In the genomic region with DNA sequence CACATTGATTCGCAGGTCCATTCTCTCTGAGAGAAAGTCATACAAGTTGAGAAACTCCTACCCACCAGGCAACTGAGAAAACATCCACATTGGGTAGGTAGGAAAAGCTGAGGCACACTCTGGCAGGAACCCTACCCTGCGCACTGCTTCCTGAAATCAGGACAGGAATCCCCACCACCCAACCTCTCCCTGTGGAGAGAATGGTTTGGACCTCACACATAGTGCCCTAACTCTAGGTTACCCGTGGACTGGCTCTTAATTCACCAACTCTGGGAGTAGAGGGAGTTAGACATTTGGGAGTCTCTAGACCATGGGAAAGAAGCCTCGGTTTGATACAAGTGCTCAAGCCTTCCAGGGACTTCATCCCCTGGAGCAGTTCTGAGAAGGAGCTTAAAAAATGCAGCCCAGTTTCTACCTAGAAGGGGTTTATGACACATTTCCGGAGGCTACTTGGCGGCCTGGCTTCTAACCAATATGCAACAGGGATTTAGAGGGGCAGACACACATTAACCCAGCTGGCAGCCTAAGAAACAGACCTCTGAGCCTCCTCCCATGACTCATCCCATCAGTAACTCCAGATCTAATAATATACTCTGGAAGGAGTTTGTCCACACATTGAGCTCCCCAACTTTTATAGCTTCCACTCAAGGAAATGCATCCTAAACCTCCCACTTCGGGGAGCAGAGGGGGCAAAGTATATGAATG, we compare ENCODE assay signal across 15 cellular contexts.
DNase-seq lines count a peak whose midpoint lies in the region; ATAC-seq and TF ChIP-seq lines count a peak whose summit lies in the region.
"Had no signal": no experiment of that assay in that cellular context is flagged by ENCODE, and none has a peak within 500 bp of the region (broad histone marks: within the 10 kb centered on the region; RNA-seq: fewer than 3 reads in every experiment).

No MANE protein-coding gene starts in this region.

- TF ChIP-seq CTCF in A673 (conservative IDR thresholded peaks at IDR 0.05; ENCODE audit: low read depth, low read length) (no peak), HFFc6 (IDR thresholded peaks at IDR 0.05) (no peak), foreskin keratinocyte (conservative IDR thresholded peaks at IDR 0.05) (no peak)

- CTCF ChIA-PET in A673 (lab: Charles Lee): interaction anchor here (0.5 to 1.7 kb wide), 4 partner anchors 21 to 753 kb away, joined by 3 to 9 read pairs (median 4); no protein-coding TSS in a partner anchor

- H3K4me1 ChIP-seq in A673 (ENCODE audit: insufficient read depth, low read length, poor library complexity, severe bottlenecking) (peaks cover 29% of the 10 kb centered on the region), foreskin keratinocyte (peaks cover 23% of the 10 kb centered on the region)

- POLR2A ChIA-PET in A673 (lab: Charles Lee; ENCODE audit: low non-redundant PET): interaction anchor here (0.5 to 0.6 kb wide), 3 partner anchors 16 to 560 kb away, joined by 4 to 8 read pairs (median 7); no protein-coding TSS in a partner anchor

- peak overlapping the region; percentile 53 for H3K4me3 Mint-ChIP-seq in HFFc6
- H3K4me3 Mint-ChIP-seq: activated CD8-positive, alpha-beta T cell treated with anti-CD3 and anti-CD28 coated beads, Interleukin-2, amount 10 ng/mL, durations not matched to agents 7 days and 5 days; activated naive CD4-positive, alpha-beta T cell treated with anti-CD3 and anti-CD28 coated beads, Interleukin-2, amount 50 U/mL, for 24 hours; naive thymus-derived CD8-positive, alpha-beta T cell had no signal

- peaks cover 4% of the 10 kb centered on the region; the same call in 1 of the 2 replicates for H3K9me3 Mint-ChIP-seq in HFFc6

- peak overlapping the region; percentile 74 for H3K27ac ChIP-seq in A673 (ENCODE audit: low read depth, low read length, poor library complexity, severe bottlenecking)
- no peak overlapping the region for H3K27ac ChIP-seq in foreskin keratinocyte

- ATAC-seq in SK-N-SH treated with all-trans-retinoic acid at 6 μM for 48 hours (peak; percentile 96), foreskin keratinocyte (peak; percentile 87), HG02970 (IDR thresholded peaks at IDR 0.05; ENCODE audit: low FRiP score, unreplicated experiment) (no peak), HG02840 (IDR thresholded peaks at IDR 0.05; ENCODE audit: low FRiP score, unreplicated experiment) (no peak), GM21825 (IDR thresholded peaks at IDR 0.05; ENCODE audit: unreplicated experiment) (no peak), HG03457 (IDR thresholded peaks at IDR 0.05; ENCODE audit: unreplicated experiment) (no peak)
- ATAC-seq: activated CD8-positive, alpha-beta T cell treated with anti-CD3 and anti-CD28 coated beads, Interleukin-2, amount 10 ng/mL, durations not matched to agents 7 days and 5 days; naive thymus-derived CD8-positive, alpha-beta T cell had no signal

- DNase-seq in A673 (ENCODE audit: low spot score): peak; percentile 94
- peak; percentile 91 for DNase-seq in HFFc6
- peak; percentile 62 to 83 for DNase-seq in foreskin keratinocyte
- DNase-seq: activated CD8-positive, alpha-beta T cell treated with anti-CD3 and anti-CD28 coated beads, Interleukin-2, amount 10 ng/mL, durations not matched to agents 7 days and 5 days; GOT3; Kasumi-1; naive thymus-derived CD8-positive, alpha-beta T cell; NCI-H69; stimulated activated naive CD4-positive, alpha-beta T cell had no signal

- peak overlapping the region; percentile 62 for H3K27ac Mint-ChIP-seq in HFFc6
- H3K27ac Mint-ChIP-seq: activated CD8-positive, alpha-beta T cell treated with anti-CD3 and anti-CD28 coated beads, Interleukin-2, amount 10 ng/mL, durations not matched to agents 7 days and 5 days; activated naive CD4-positive, alpha-beta T cell treated with anti-CD3 and anti-CD28 coated beads, Interleukin-2, amount 50 U/mL, for 24 hours; naive thymus-derived CD8-positive, alpha-beta T cell had no signal

- H3K36me3 ChIP-seq in A673 (ENCODE audit: insufficient read depth, low read length, poor library complexity, severe bottlenecking): no peaks in the 10 kb centered on the region

- H3K27me3 ChIP-seq in A673 (replicated peaks; ENCODE audit: insufficient read depth, low read depth, low read length, poor library complexity) (no peaks in the 10 kb centered on the region), foreskin keratinocyte (no peaks in the 10 kb centered on the region)

- no TSS peak for BruUV-seq in A673 (replicated peaks; lab: Mats Ljungman, UMichigan)

- no peak overlapping the region for H3K4me3 ChIP-seq in A673 (ENCODE audit: low read depth, low read length, poor library complexity, severe bottlenecking)

- peaks cover 54% of the 10 kb centered on the region for H3K4me1 Mint-ChIP-seq in HFFc6 (ENCODE audit: low read depth)
- H3K4me1 Mint-ChIP-seq: activated naive CD4-positive, alpha-beta T cell treated with anti-CD3 and anti-CD28 coated beads, Interleukin-2, amount 50 U/mL, for 24 hours; naive thymus-derived CD8-positive, alpha-beta T cell had no signal

- H3K27me3 Mint-ChIP-seq in HFFc6 (ENCODE audit: insufficient read depth): peaks cover 2% of the 10 kb centered on the region; the same call in 1 of the 2 replicates
- H3K27me3 Mint-ChIP-seq: activated naive CD4-positive, alpha-beta T cell treated with anti-CD3 and anti-CD28 coated beads, Interleukin-2, amount 50 U/mL, for 24 hours; naive thymus-derived CD8-positive, alpha-beta T cell had no signal

- peaks cover 13% of the 10 kb centered on the region for H3K36me3 Mint-ChIP-seq in HFFc6 (ENCODE audit: low read depth)

- intact Hi-C loops in A673 (cut with micrococcal nuclease; ENCODE audit: unreplicated experiment): no loop called here

- H3K9me3 ChIP-seq in A673 (ENCODE audit: low read depth, low read length, poor library complexity, severe bottlenecking): no peaks in the 10 kb centered on the region

TF ChIP-seq in SK-N-SH treated with all-trans-retinoic acid at 6 μM for 48 hours, 23 proteins besides CTCF, POLR2A, EP300 and RAD21:
- TF ChIP-seq ZNF8 (CRISPR knock-in tag; IDR thresholded peaks at IDR 0.05) (no peak), CSDC2 (CRISPR knock-in tag; IDR thresholded peaks at IDR 0.05) (no peak), BACH2 (CRISPR knock-in tag; IDR thresholded peaks at IDR 0.05; ENCODE audit: borderline replicate concordance) (no peak), TOX (CRISPR knock-in tag; IDR thresholded peaks at IDR 0.05; ENCODE audit: borderline replicate concordance) (no peak), TCF4 (CRISPR knock-in tag; IDR thresholded peaks at IDR 0.05; ENCODE audit: borderline replicate concordance) (no peak), CSRNP3 (CRISPR knock-in tag; IDR thresholded peaks at IDR 0.05) (no peak), ZFP30 (CRISPR knock-in tag; IDR thresholded peaks at IDR 0.05) (no peak), RARB (CRISPR knock-in tag; IDR thresholded peaks at IDR 0.05) (no peak)

Comparison
In these comparisons a context has a peak if more than half of its experiments do, and no peak if none do; other contexts are left out.
1. ATAC-seq: peak in SK-N-SH treated with all-trans-retinoic acid at 6 μM for 48 hours (single experiment) and foreskin keratinocyte (single experiment); none in HG02970 (single experiment), HG02840 (single experiment), GM21825 (single experiment) and HG03457 (single experiment).
2. Peak in every context shown above with its lines, with median percentiles within 50 percentile points of each other: DNase-seq.